Comparison of ENCODE assay signal across 9 cellular contexts in genomic region chr1:16168144-16168496, GRCh38. TPM values are rescaled to one million over a fixed set of nuclear protein-coding genes. Genes with fewer than 3 reads are reported as not detected.
A peak's percentile ranks its signal among the peaks of the same experiment; 100 is the strongest.
DNase-seq lines count a peak whose midpoint lies in the region; ATAC-seq and TF ChIP-seq lines count a peak whose summit lies in the region.
"Not testable (repeated sequence)": the region's sequence is repeated elsewhere in the genome, so short reads cannot be mapped to it uniquely, and the experiment has no call there.
"Had no signal": no experiment of that assay in that cellular context is flagged by ENCODE, and none has a peak within 500 bp of the region (broad histone marks: within the 10 kb centered on the region; RNA-seq: fewer than 3 reads in every experiment).

No MANE protein-coding gene starts in this region.

- POLR2A ChIA-PET in activated CD4-positive, alpha-beta memory T cell treated with anti-CD3 and anti-CD28 coated beads for 36 hours (lab: Charles Lee), result interaction anchor here (1.6 kb wide), 1 partner anchor 13 kb away, joined by 3 read pairs; no protein-coding TSS in a partner anchor

- H3K4me1 Mint-ChIP-seq in activated CD4-positive, alpha-beta memory T cell treated with anti-CD3 and anti-CD28 coated beads for 36 hours (ENCODE audit: low read depth), result peaks cover 37% of the 10 kb centered on the region
- H3K4me1 Mint-ChIP-seq in brain (peaks cover 57% of the 10 kb centered on the region), mesothelial cell of epicardium (peaks cover 59% of the 10 kb centered on the region)

- not testable (repeated sequence) for H3K27me3 ChIP-seq in GM06990 (replicated peaks; ENCODE audit: control insufficient read depth, insufficient read depth, low read length); NT2/D1 (ENCODE audit: insufficient read depth, insufficient read length); gastroesophageal sphincter; upper lobe of right lung
- H3K27me3 ChIP-seq in psoas muscle (ENCODE audit: insufficient read depth in 3 of 3, low read length in 2 of 3), result peaks cover 0 to 31% (median 2%) of the 10 kb centered on the region in 3 donors

- not testable (repeated sequence) for TF ChIP-seq POLR2A in gastroesophageal sphincter (IDR thresholded peaks at IDR 0.05)

- not testable (repeated sequence) for DNase-seq in GM06990 (ENCODE audit: extremely low read depth, insufficient read length); NT2/D1 (ENCODE audit: low read depth, low spot score); activated CD4-positive, alpha-beta memory T cell treated with anti-CD3 and anti-CD28 coated beads for 36 hours; mesothelial cell of epicardium (ENCODE audit: low spot score in 2 of 2, unreplicated experiment in 2 of 2); psoas muscle; upper lobe of right lung

- not testable (repeated sequence) for TF ChIP-seq CTCF in GM06990 (IDR thresholded peaks at IDR 0.05; ENCODE audit: insufficient read depth, low read length, poor library complexity, severe bottlenecking); brain (conservative IDR thresholded peaks at IDR 0.05); gastroesophageal sphincter (IDR thresholded peaks at IDR 0.05); mesothelial cell of epicardium (IDR thresholded peaks at IDR 0.05; ENCODE audit: unreplicated experiment); psoas muscle (IDR thresholded peaks at IDR 0.05); upper lobe of right lung (IDR thresholded peaks at IDR 0.05)

- H3K4me1 ChIP-seq in NT2/D1 (ENCODE audit: insufficient read depth, insufficient read length) (peaks cover 11% of the 10 kb centered on the region), gastroesophageal sphincter (peaks cover 0 to 34% (median 11%) of the 10 kb centered on the region in 3 donors), upper lobe of right lung (peaks cover 14% of the 10 kb centered on the region)
- not testable (repeated sequence) for H3K4me1 ChIP-seq in psoas muscle

- not testable (repeated sequence) for H3K9me3 ChIP-seq in NT2/D1 (ENCODE audit: insufficient read depth, low read length); gastroesophageal sphincter; psoas muscle; upper lobe of right lung

- H3K27me3 Mint-ChIP-seq in activated CD4-positive, alpha-beta memory T cell treated with anti-CD3 and anti-CD28 coated beads for 36 hours; brain; mesothelial cell of epicardium (ENCODE audit: low read depth): not testable (repeated sequence)

- not testable (repeated sequence) for H3K36me3 ChIP-seq in GM06990 (ENCODE audit: control insufficient read depth, insufficient read depth, low read length); NT2/D1 (ENCODE audit: insufficient read depth, insufficient read length, low read length); gastroesophageal sphincter; psoas muscle (ENCODE audit: insufficient read depth in 1 of 2, low read depth in 1 of 2); upper lobe of right lung

- not testable (repeated sequence) for H3K9ac ChIP-seq in NT2/D1 (ENCODE audit: insufficient read length, low read depth)

- not testable (repeated sequence) for TF ChIP-seq EP300 in gastroesophageal sphincter (IDR thresholded peaks at IDR 0.05)

- not testable (repeated sequence) for H3K27ac ChIP-seq in gastroesophageal sphincter, psoas muscle, upper lobe of right lung

- H3K27ac Mint-ChIP-seq in activated CD4-positive, alpha-beta memory T cell treated with anti-CD3 and anti-CD28 coated beads for 36 hours, result not testable (repeated sequence)
- H3K27ac Mint-ChIP-seq in brain (peak overlapping the region in 3 of 5 experiments; percentile 41 to 63 (median 62)), mesothelial cell of epicardium (peak overlapping the region; percentile 59)

- CTCF ChIA-PET in activated CD4-positive, alpha-beta memory T cell treated with anti-CD3 and anti-CD28 coated beads for 36 hours (lab: Charles Lee), result interaction anchor here (1.5 to 2.0 kb wide), 4 partner anchors 85 to 98 kb away, joined by 4 to 8 read pairs (median 6); no protein-coding TSS in a partner anchor

- not testable (repeated sequence) for H3K9me3 Mint-ChIP-seq in activated CD4-positive, alpha-beta memory T cell treated with anti-CD3 and anti-CD28 coated beads for 36 hours; brain; mesothelial cell of epicardium

- WGBS in gastroesophageal sphincter (ENCODE audit: low coverage in 1 of 2), 2 donors, result 78 to 90% methylated on average over 2 to 10 of the region's 10 CpGs
- WGBS in psoas muscle, 3 donors, result 70 to 80% (median 76%) methylated on average over 10 of the region's 10 CpGs

- H3K4me3 ChIP-seq in GM06990 (replicated peaks; ENCODE audit: low read depth, low read length) (peak overlapping the region; percentile 64), NT2/D1 (ENCODE audit: insufficient read length, low read depth) (peak overlapping the region; percentile 8), gastroesophageal sphincter (peak overlapping the region; percentile 42 to 63), psoas muscle (peak overlapping the region; percentile 54), upper lobe of right lung (peak overlapping the region; percentile 44)

- not testable (repeated sequence) for ATAC-seq in gastroesophageal sphincter, psoas muscle, upper lobe of right lung

- peak overlapping the region; percentile 43 for H3K4me3 Mint-ChIP-seq in activated CD4-positive, alpha-beta memory T cell treated with anti-CD3 and anti-CD28 coated beads for 36 hours
- H3K4me3 Mint-ChIP-seq in brain, result peak overlapping the region; percentile 56 to 80 (median 72)
- peak overlapping the region; percentile 53 for H3K4me3 Mint-ChIP-seq in mesothelial cell of epicardium

- H3K36me3 Mint-ChIP-seq in activated CD4-positive, alpha-beta memory T cell treated with anti-CD3 and anti-CD28 coated beads for 36 hours; brain; mesothelial cell of epicardium: not testable (repeated sequence)

- intact Hi-C loops in activated CD4-positive, alpha-beta memory T cell treated with anti-CD3 and anti-CD28 coated beads for 36 hours (cut with micrococcal nuclease); psoas muscle (cut with DNase I); upper lobe of right lung (cut with DNase I): not testable (repeated sequence)

RNA-seq across cellular contexts. Expression of gene EPHA2, which starts 12.3 kb away (rescaled TPM):
- total RNA-seq in activated CD4-positive, alpha-beta memory T cell treated with anti-CD3 and anti-CD28 coated beads for 36 hours, result under 1 TPM; 0.22 to 0.33 TPM
- polyA plus RNA-seq in brain (ENCODE audit: insufficient read depth, low read depth, low replicate concordance) (2.6 TPM), psoas muscle (1 to 10 TPM; 1.3 to 8.0 (median 1.5) TPM)
- total RNA-seq in gastroesophageal sphincter (10 to 100 TPM in 2 of 4 donors, 1 to 10 TPM in 2; 8.9 to 16.1 (median 12.4) TPM), mesothelial cell of epicardium (71.8 to 76.3 TPM (median 75.0 TPM) in 3 replicates), psoas muscle (1 to 10 TPM; 3.0 to 7.0 (median 3.5) TPM), upper lobe of right lung (44.8 TPM)
- total RNA-seq: T-helper 1 cell treated with Interleukin-12 subunit alpha and Interleukin-12 subunit beta and Interleukin-4 antibody, amounts not matched to agents 30 ng/mL and 1 ng/mL, for 36 hours had no signal

RNA-seq across cellular contexts. Expression of gene ARHGEF19, which starts 44.3 kb away (rescaled TPM):
- 1 to 10 TPM; 7.0 to 7.1 TPM for total RNA-seq in activated CD4-positive, alpha-beta memory T cell treated with anti-CD3 and anti-CD28 coated beads for 36 hours
- polyA plus RNA-seq in brain (ENCODE audit: insufficient read depth, low read depth, low replicate concordance) (33.6 TPM), psoas muscle (1 to 10 TPM in 2 of 3 donors, under 1 TPM in 1; 0.99 to 2.4 (median 1.3) TPM)
- total RNA-seq in gastroesophageal sphincter (1 to 10 TPM; 2.8 to 3.6 (median 3.4) TPM), mesothelial cell of epicardium (85.3 to 88.3 TPM (median 86.6 TPM) in 3 replicates), psoas muscle (1 to 10 TPM; 1.1 to 1.8 (median 1.3) TPM), upper lobe of right lung (11.9 TPM)

Comparison
In these comparisons a context has a peak if more than half of its experiments do, and no peak if none do; other contexts are left out.
1. H3K4me3 ChIP-seq: peak in every context shown above with its lines; median percentile 64 in GM06990; 54 in psoas muscle; 52 in gastroesophageal sphincter; 44 in upper lobe of right lung; 8 in NT2/D1.